In genomic region chr22:31952094-31952401, GRCh38 we compare ENCODE assay signal across 10 cellular contexts. TPM values are rescaled to one million over a fixed set of nuclear protein-coding genes. Genes with fewer than 3 reads are reported as not detected.
DNase-seq lines count a peak whose midpoint lies in the region; ATAC-seq and TF ChIP-seq lines count a peak whose summit lies in the region.
"Had no signal": no experiment of that assay in that cellular context is flagged by ENCODE, and none has a peak within 500 bp of the region (broad histone marks: within the 10 kb centered on the region; RNA-seq: fewer than 3 reads in every experiment).

No MANE protein-coding gene starts in this region.

- no peak overlapping the region for H2AFZ ChIP-seq in OCI-LY1 (ENCODE audit: low read length)
- no peak overlapping the region for H2AFZ ChIP-seq in neural cell (ENCODE audit: low read depth, low read length)

- peaks cover 38 to 62% (median 48%) of the 10 kb centered on the region in 10 experiments for H3K4me1 ChIP-seq in BLaER1 treated with 17β-estradiol and CSF1 and Interleukin-3, amounts not matched to agents 10 nM and 100 nM
- peaks cover 8% of the 10 kb centered on the region for H3K4me1 ChIP-seq in OCI-LY1 (ENCODE audit: insufficient read depth, low read length, severe bottlenecking)

- H3K9ac ChIP-seq in BLaER1 treated with 17β-estradiol and CSF1 and Interleukin-3, amounts not matched to agents 10 nM and 100 nM = peak overlapping the region in 7 of 11 experiments; percentile 3 to 39 (median 19); a peak in 7 of 22 replicates
- H3K9ac ChIP-seq in OCI-LY1 (ENCODE audit: low read length) (no peak overlapping the region), neural cell (ENCODE audit: low read length) (no peak overlapping the region)

- peaks cover 77 to 100% (median 100%) of the 10 kb centered on the region in 11 experiments; a peak in 21 of 22 replicates for H4K20me1 ChIP-seq in BLaER1 treated with 17β-estradiol and CSF1 and Interleukin-3, amounts not matched to agents 10 nM and 100 nM
- H4K20me1 ChIP-seq in OCI-LY1 (ENCODE audit: insufficient read depth, low read length) (no peaks in the 10 kb centered on the region), neural cell (ENCODE audit: insufficient read depth) (peaks cover 42% of the 10 kb centered on the region)

- no peak overlapping the region for H3K4me3 ChIP-seq in BLaER1 treated with 17β-estradiol and CSF1 and Interleukin-3, amounts not matched to agents 10 nM and 100 nM
- H3K4me3 ChIP-seq in OCI-LY1 (ENCODE audit: low read depth, low read length, poor library complexity, severe bottlenecking) = no peak overlapping the region
- H3K4me3 ChIP-seq in neural cell (ENCODE audit: low read length) = peak overlapping the region; percentile 31
- H3K4me3 ChIP-seq: lung had no signal

- no peaks in the 10 kb centered on the region for H3F3A ChIP-seq in OCI-LY1 (ENCODE audit: insufficient read depth, low read length)
- H3F3A ChIP-seq in neural cell (ENCODE audit: insufficient read depth, low read length, poor library complexity, severe bottlenecking) = no peaks in the 10 kb centered on the region

- ATAC-seq in HG03135 (IDR thresholded peaks at IDR 0.05; ENCODE audit: unreplicated experiment) (no peak), omental fat pad (ENCODE audit: low FRiP score) (no peak), GM21576 (IDR thresholded peaks at IDR 0.05; ENCODE audit: unreplicated experiment) (no peak)

- peaks cover 47 to 100% (median 95%) of the 10 kb centered on the region in 11 experiments for H3K36me3 ChIP-seq in BLaER1 treated with 17β-estradiol and CSF1 and Interleukin-3, amounts not matched to agents 10 nM and 100 nM
- H3K36me3 ChIP-seq in OCI-LY1 (ENCODE audit: insufficient read depth, low read length) (peaks cover 80% of the 10 kb centered on the region), neural cell (ENCODE audit: insufficient read depth, low read length) (peaks cover 3% of the 10 kb centered on the region)

- TF ChIP-seq CTCF in OCI-LY1 (IDR thresholded peaks at IDR 0.05; ENCODE audit: low read length) = peak; percentile 23; the same call in 1 of the 2 replicates
- peak; percentile 47 for TF ChIP-seq CTCF in neural cell (IDR thresholded peaks at IDR 0.05; ENCODE audit: poor library complexity, severe bottlenecking)
- no peak for TF ChIP-seq CTCF in omental fat pad (IDR thresholded peaks at IDR 0.05)

- H3K79me2 ChIP-seq in OCI-LY1 (ENCODE audit: insufficient read depth, low read length) (peaks cover 60% of the 10 kb centered on the region), neural cell (replicated peaks; ENCODE audit: insufficient read depth, low read length) (peaks cover 85% of the 10 kb centered on the region)

- no peaks in the 10 kb centered on the region for H3K27me3 ChIP-seq in BLaER1 treated with 17β-estradiol and CSF1 and Interleukin-3, amounts not matched to agents 10 nM and 100 nM
- H3K27me3 ChIP-seq in OCI-LY1 (ENCODE audit: insufficient read depth, low read length) (no peaks in the 10 kb centered on the region), neural cell (ENCODE audit: insufficient read depth, low read depth, low read length) (no peaks in the 10 kb centered on the region)

- peak overlapping the region in 7 of 11 experiments; percentile 4 to 38 (median 11); a peak in 7 of 22 replicates for H3K4me2 ChIP-seq in BLaER1 treated with 17β-estradiol and CSF1 and Interleukin-3, amounts not matched to agents 10 nM and 100 nM
- H3K4me2 ChIP-seq in OCI-LY1 (ENCODE audit: low read length) (no peak overlapping the region), neural cell (ENCODE audit: low read length) (no peak overlapping the region)

- no peak for TF ChIP-seq EP300 in neural cell (conservative IDR thresholded peaks at IDR 0.05; ENCODE audit: poor library complexity, severe bottlenecking)

- H3K9me2 ChIP-seq in OCI-LY1 (ENCODE audit: low read depth, low read length) (no peaks in the 10 kb centered on the region), neural cell (ENCODE audit: insufficient read depth, low read length) (no peaks in the 10 kb centered on the region)

- DNase-seq in stimulated activated CD4-positive, alpha-beta T cell treated with anti-CD3 and anti-CD28 coated beads, Interleukin-4, amount 100 ng/mL, for 1 hour = no peak
- DNase-seq in omental fat pad (ENCODE audit: low spot score) = no peak
- DNase-seq: NCI-H510A treated with DMSO at 0.1 percent for 48 hours had no signal

- peak; percentile 44 for TF ChIP-seq RAD21 in neural cell (conservative IDR thresholded peaks at IDR 0.05)

- H3K27ac ChIP-seq in BLaER1 treated with 17β-estradiol and CSF1 and Interleukin-3, amounts not matched to agents 10 nM and 100 nM = peak overlapping the region in 6 of 11 experiments; percentile 3 to 45 (median 18); a peak in 3 of 22 replicates
- H3K27ac ChIP-seq in OCI-LY1 (ENCODE audit: low read depth, low read length, poor library complexity, severe bottlenecking) (no peak overlapping the region), cingulate gyrus (ENCODE audit: low read depth, low read length) (peak overlapping the region; percentile 24), neural cell (ENCODE audit: low read length) (no peak overlapping the region)

- no peaks in the 10 kb centered on the region for H3K9me3 ChIP-seq in BLaER1 treated with 17β-estradiol and CSF1 and Interleukin-3, amounts not matched to agents 10 nM and 100 nM (replicated peaks in 1 of 11)
- no peaks in the 10 kb centered on the region for H3K9me3 ChIP-seq in OCI-LY1 (ENCODE audit: low read length)
- no peaks in the 10 kb centered on the region for H3K9me3 ChIP-seq in neural cell (ENCODE audit: low read length)

TF ChIP-seq in neural cell, 6 proteins besides CTCF, POLR2A, EP300 and RAD21:
- TF ChIP-seq REST (IDR thresholded peaks at IDR 0.05; ENCODE audit: borderline replicate concordance) = no peak
- peak; percentile 55 for TF ChIP-seq SMC3 (conservative IDR thresholded peaks at IDR 0.05; ENCODE audit: poor library complexity)
- no peak for TF ChIP-seq MXI1 (conservative IDR thresholded peaks at IDR 0.05; ENCODE audit: poor library complexity, severe bottlenecking)

RNA-seq across cellular contexts. Expression of gene YWHAH, which starts 7.7 kb away (rescaled TPM):
- 298 and 300 TPM in 2 replicates for polyA plus RNA-seq in neural cell
- polyA minus RNA-seq in neural cell = 214 and 224 TPM in 2 replicates
- total RNA-seq in omental fat pad = 100 to 1,000 TPM in 1 of 4 donors, 10 to 100 TPM in 3; 64.2 to 139 (median 77.9) TPM

Comparison
In these comparisons a context has a peak if more than half of its experiments do, and no peak if none do; other contexts are left out.
1. H3K27ac ChIP-seq: peak in BLaER1 treated with 17β-estradiol and CSF1 and Interleukin-3, amounts not matched to agents 10 nM and 100 nM (6 of 11) and cingulate gyrus (single experiment); none in OCI-LY1 (single experiment) and neural cell (single experiment).
2. H3K4me2 ChIP-seq: peak in BLaER1 treated with 17β-estradiol and CSF1 and Interleukin-3, amounts not matched to agents 10 nM and 100 nM (7 of 11); none in OCI-LY1 (single experiment) and neural cell (single experiment).
3. H3K9ac ChIP-seq: peak in BLaER1 treated with 17β-estradiol and CSF1 and Interleukin-3, amounts not matched to agents 10 nM and 100 nM (7 of 11); none in OCI-LY1 (single experiment) and neural cell (single experiment).
4. CTCF ChIP-seq: peak in OCI-LY1 (single experiment) and neural cell (single experiment); none in omental fat pad (0 of 3).